ENCODE assay signal across 8 cellular contexts in the genomic region with DNA sequence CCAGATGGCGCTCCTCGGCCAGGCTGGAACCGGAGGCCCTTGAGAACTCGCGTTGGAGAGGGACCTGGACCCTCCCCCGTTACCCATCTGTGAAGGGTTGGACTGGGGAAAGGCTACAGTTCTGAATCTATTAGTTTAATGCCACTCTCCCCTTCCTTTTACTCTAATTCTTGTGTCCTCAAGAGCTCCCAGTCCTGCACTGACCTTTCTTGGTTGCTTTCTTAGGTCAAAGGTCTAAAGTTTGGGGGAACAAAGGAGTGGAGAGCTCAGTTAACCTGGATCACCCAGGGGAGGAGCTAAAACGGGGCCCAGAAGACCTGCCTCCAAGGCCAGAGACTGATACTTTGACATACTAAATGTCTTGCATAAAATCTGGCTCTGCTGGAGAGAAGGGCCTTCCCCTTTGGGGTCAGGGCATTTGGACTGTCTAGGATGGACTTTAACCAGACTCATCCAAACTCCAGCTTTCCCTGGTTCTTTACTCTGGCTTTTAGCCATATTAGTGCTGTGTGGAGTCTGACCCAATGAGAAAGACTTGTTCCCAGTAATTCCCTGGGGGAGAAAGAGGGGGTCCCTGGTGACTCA. TPM values are rescaled to one million over a fixed set of nuclear protein-coding genes. Genes with fewer than 3 reads are reported as not detected.
DNase-seq lines count a peak whose midpoint lies in the region; ATAC-seq, FAIRE-seq and TF ChIP-seq lines count a peak whose summit lies in the region.

No MANE protein-coding gene starts in this region.

- H4K20me1 ChIP-seq in PC-9 (ENCODE audit: insufficient read depth): no peaks in the 10 kb centered on the region; the same call in 1 of the 2 replicates

- H3K27me3 Mint-ChIP-seq in Calu3 (ENCODE audit: unreplicated experiment): peaks cover 29% of the 10 kb centered on the region

- H3F3A ChIP-seq in PC-9 (ENCODE audit: insufficient read depth, low read depth): peaks cover 14% of the 10 kb centered on the region; the same call in 1 of the 2 replicates

- intact Hi-C loops in Calu3 (cut with micrococcal nuclease; ENCODE audit: unreplicated experiment): loop anchor here (2.0 kb wide), 2 partner anchors 25 to 81 kb away; no protein-coding TSS in a partner anchor
- intact Hi-C loops in PC-9 (cut with micrococcal nuclease; ENCODE audit: unreplicated experiment): loop anchor here (1.0 to 5.0 kb wide), 11 partner anchors 10 to 211 kb away; a partner anchor contains a TSS
- intact Hi-C loops in pancreas (cut with DNase I): no loop called here

- H3K4me3 ChIP-seq in PC-9: no peak overlapping the region; the same call in 1 of the 2 replicates
- no peak overlapping the region for H3K4me3 ChIP-seq in epithelial cell of esophagus (ENCODE audit: low read length)
- H3K4me3 ChIP-seq in pancreas: no peak overlapping the region

- WGBS in pancreas, 2 donors: 0 to 1% methylated on average over 7 of the region's 7 CpGs

- H3K27ac Mint-ChIP-seq in Calu3 (ENCODE audit: unreplicated experiment): peak overlapping the region; percentile 88

- H3K4me3 Mint-ChIP-seq in Calu3 (ENCODE audit: low read depth, unreplicated experiment): peak overlapping the region; percentile 98

- H3K4me1 ChIP-seq in PC-9 (replicated peaks; ENCODE audit: insufficient read depth): peaks cover 16% of the 10 kb centered on the region
- peaks cover 7 to 11% (median 11%) of the 10 kb centered on the region in 3 donors for H3K4me1 ChIP-seq in pancreas

- CTCF ChIA-PET in Calu3 (lab: Charles Lee): interaction anchor here (0.9 to 2.7 kb wide), 8 partner anchors 13 to 98 kb away, joined by 4 to 24 read pairs (median 6); a partner anchor contains a TSS
- CTCF ChIA-PET in PC-9 (lab: Charles Lee): interaction anchor here (0.6 to 3.6 kb wide), 11 partner anchors 9 to 326 kb away, joined by 3 to 83 read pairs (median 10); a partner anchor contains a TSS

- no peaks in the 10 kb centered on the region for H3K9me2 ChIP-seq in PC-9 (ENCODE audit: insufficient read depth)

- DNase-seq in Calu3 (no peak), PC-9 (no peak), epithelial cell of esophagus (ENCODE audit: low read depth) (no peak), pancreas (no peak), GM13977 (ENCODE audit: low spot score) (no peak), KG1 (lab: John Stamatoyannopoulos, UW) (no peak)

- H3K9me3 Mint-ChIP-seq in Calu3 (ENCODE audit: low read depth, unreplicated experiment): no peaks in the 10 kb centered on the region

- H2AFZ ChIP-seq in PC-9: no peak overlapping the region

- H3K27me3 ChIP-seq in PC-9 (ENCODE audit: insufficient read depth, low read depth): no peaks in the 10 kb centered on the region
- H3K27me3 ChIP-seq in pancreas: no peaks in the 10 kb centered on the region

- H3K79me2 ChIP-seq in PC-9 (ENCODE audit: low read depth): peaks cover 26% of the 10 kb centered on the region

- peaks cover 7% of the 10 kb centered on the region for H3K4me1 Mint-ChIP-seq in Calu3 (ENCODE audit: low read depth, unreplicated experiment)

- no TSS peak for BruUV-seq in Calu3 (replicated peaks; lab: Mats Ljungman, UMichigan)
- BruUV-seq in PC-9 (replicated peaks; lab: Mats Ljungman, UMichigan): no TSS peak

- H3K4me2 ChIP-seq in PC-9: peak overlapping the region; percentile 80

- in situ Hi-C loops in GM13977 (cut with MboI; ENCODE audit: low pct_unique_long_range_greater_than_20kb, low sequenced_read_pairs, unreplicated experiment): no loop called here

- FAIRE-seq in pancreas (lab: Jason Lieb, UNC): no peak

- no peak for TF ChIP-seq CTCF in Calu3 (IDR thresholded peaks at IDR 0.05; ENCODE audit: unreplicated experiment)
- TF ChIP-seq CTCF in PC-9 (conservative IDR thresholded peaks at IDR 0.05): peak; percentile 98; the same call in 1 of the 2 replicates
- TF ChIP-seq CTCF in epithelial cell of esophagus (IDR thresholded peaks at IDR 0.05; ENCODE audit: insufficient read depth, low read depth, low read length, missing control alignments): peak; percentile 94
- no peak for TF ChIP-seq CTCF in pancreas (IDR thresholded peaks at IDR 0.05)
- TF ChIP-seq CTCF in GM13977 (IDR thresholded peaks at IDR 0.05; ENCODE audit: extremely low read depth, insufficient read depth, missing control alignments): no peak

- ATAC-seq in pancreas (no peak), HG02610 (IDR thresholded peaks at IDR 0.05; ENCODE audit: unreplicated experiment) (no peak), HG03442 (IDR thresholded peaks at IDR 0.05; ENCODE audit: unreplicated experiment) (no peak)

- H3K36me3 Mint-ChIP-seq in Calu3 (ENCODE audit: insufficient read depth, unreplicated experiment): peaks cover 35% of the 10 kb centered on the region

- H3K9me3 ChIP-seq in PC-9 (ENCODE audit: insufficient read depth, low read depth) (no peaks in the 10 kb centered on the region), pancreas (no peaks in the 10 kb centered on the region)

- no peak overlapping the region for H3K27ac ChIP-seq in PC-9
- peak overlapping the region in 3 of 4 donors; percentile 95 to 99 (median 98) for H3K27ac ChIP-seq in pancreas

- peaks cover 17% of the 10 kb centered on the region for H3K36me3 ChIP-seq in PC-9 (ENCODE audit: low read depth)
- peaks cover 4 to 27% (median 13%) of the 10 kb centered on the region in 3 donors for H3K36me3 ChIP-seq in pancreas

- POLR2A ChIA-PET in PC-9 (lab: Charles Lee; ENCODE audit: unreplicated experiment): interaction anchor here (0.7 to 2.8 kb wide), 4 partner anchors 12 to 190 kb away, joined by 4 to 59 read pairs (median 6); a partner anchor contains a TSS

RNA-seq across cellular contexts. Expression of a gene that starts 0.9 kb away (rescaled TPM):
- total RNA-seq in Calu3 (2022) (176 and 183 TPM in 2 replicates), PC-9 (2021) (349 and 379 TPM in 2 replicates), pancreas (10 to 100 TPM; 38.5 to 63.0 (median 54.0) TPM)
- polyA plus RNA-seq in pancreas: 100 to 1,000 TPM in 1 of 2 donors, 10 to 100 TPM in 1; 74.7 to 111 TPM

RNA-seq across cellular contexts. Expression of a gene that starts 12.3 kb away (rescaled TPM):
- total RNA-seq in Calu3 (2022) (53.5 and 62.9 TPM in 2 replicates), PC-9 (2021) (633 and 910 TPM in 2 replicates), pancreas (100 to 1,000 TPM in 1 of 6 donors, 10 to 100 TPM in 5; 41.0 to 117 (median 58.3) TPM)
- polyA plus RNA-seq in pancreas: 100 to 1,000 TPM; 128 to 276 TPM

RNA-seq across cellular contexts. Expression of a gene that starts 18.5 kb away (rescaled TPM):
- total RNA-seq in Calu3 (2022): 0.34 TPM in 1 of 2 replicates, not detected in the other
- total RNA-seq in PC-9 (2021): 9.4 and 10.5 TPM in 2 replicates
- under 1 TPM in 5 of 6 donors, not detected in 1; 0.15 to 0.32 (median 0.19) TPM for total RNA-seq in pancreas
- polyA plus RNA-seq in pancreas: under 1 TPM; 0.70 to 0.91 TPM

RNA-seq across cellular contexts. Expression of a gene that starts 30.0 kb away (rescaled TPM):
- 47.3 and 55.3 TPM in 2 replicates for total RNA-seq in Calu3 (2022)
- 88.7 and 116 TPM in 2 replicates for total RNA-seq in PC-9 (2021)
- 10 to 100 TPM; 14.2 to 31.0 (median 23.8) TPM for total RNA-seq in pancreas
- polyA plus RNA-seq in pancreas: 10 to 100 TPM; 29.5 to 39.6 TPM

RNA-seq across cellular contexts. Expression of a gene that starts 35.5 kb away (rescaled TPM):
- total RNA-seq in Calu3 (2022): not detected in 2 replicates
- total RNA-seq in PC-9 (2021): 1.0 and 3.2 TPM in 2 replicates
- 10 to 100 TPM in 1 of 6 donors, 1 to 10 TPM in 5; 1.2 to 19.9 (median 4.0) TPM for total RNA-seq in pancreas
- polyA plus RNA-seq in pancreas: 1 to 10 TPM; 1.2 to 2.0 TPM

Comparison
In these comparisons a context has a peak if more than half of its experiments do, and no peak if none do; other contexts are left out.
1. CTCF ChIP-seq: peak in PC-9 (single experiment) and epithelial cell of esophagus (single experiment); none in Calu3 (single experiment), pancreas (0 of 4) and GM13977 (single experiment).
2. intact Hi-C loops: an anchor here in Calu3 (2.0 kb wide) and PC-9 (1.0 to 5.0 kb wide); none called in pancreas.